8 cellular contexts compared by ENCODE assay signal in the genomic region with DNA sequence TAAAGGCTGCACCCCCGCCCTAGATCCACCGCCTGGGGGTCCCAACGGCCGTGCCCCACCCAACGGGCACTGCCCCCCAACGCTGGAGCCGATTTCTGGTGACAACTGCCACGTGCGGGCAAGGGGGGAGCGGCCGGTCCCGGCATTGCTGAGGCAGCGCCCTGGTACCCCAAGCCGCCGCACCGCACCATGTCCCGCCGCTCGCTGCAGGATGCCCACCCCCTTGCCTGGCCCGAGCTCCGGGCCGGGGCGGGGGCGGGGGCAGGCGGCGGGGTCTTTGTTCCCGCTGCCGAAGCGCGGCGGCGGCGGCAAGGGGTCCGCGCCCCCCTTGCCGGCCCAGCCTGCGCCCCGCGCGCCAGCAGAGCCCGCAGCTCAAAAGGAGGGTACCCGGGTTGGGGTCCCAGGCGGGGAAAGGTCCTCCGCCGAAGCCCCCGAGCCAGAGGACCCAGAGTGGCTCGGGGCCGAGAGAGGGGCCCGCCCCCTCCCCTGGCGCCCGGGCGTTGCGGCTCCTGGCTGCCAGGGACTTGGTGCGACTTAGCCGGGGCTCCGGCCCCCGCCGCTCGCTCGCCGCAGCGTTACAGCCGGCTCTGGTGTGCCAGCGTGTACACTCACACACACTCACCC. TPM values are rescaled to one million over a fixed set of nuclear protein-coding genes. Genes with fewer than 3 reads are reported as not detected.
DNase-seq lines count a peak whose midpoint lies in the region; FAIRE-seq and TF ChIP-seq lines count a peak whose summit lies in the region.

No MANE protein-coding gene starts in this region.

- H3K27ac ChIP-seq in OCI-LY7 (ENCODE audit: low read depth, low read length, poor library complexity, severe bottlenecking): no peak overlapping the region

- no peaks in the 10 kb centered on the region for H4K20me1 ChIP-seq in OCI-LY7 (ENCODE audit: insufficient read depth, low read length)

- no peak overlapping the region for H3K27ac Mint-ChIP-seq in T-helper 1 cell treated with Interleukin-12 subunit alpha and Interleukin-12 subunit beta and Interleukin-4 antibody, amounts not matched to agents 30 μg/mL and 1 μg/mL, for 36 hours

- H3K9me3 ChIP-seq in OCI-LY7 (ENCODE audit: low read length): no peaks in the 10 kb centered on the region
- H3K9me3 ChIP-seq in endocrine pancreas (ENCODE audit: control insufficient read depth, low read length): no peaks in the 10 kb centered on the region
- no peaks in the 10 kb centered on the region for H3K9me3 ChIP-seq in neuron (ENCODE audit: low read length)

- no TSS peak for BruUV-seq in OCI-LY7 (replicated peaks; lab: Mats Ljungman, UMichigan)

- no peaks in the 10 kb centered on the region for H3K36me3 ChIP-seq in OCI-LY7 (ENCODE audit: insufficient read depth, low read length)
- no peaks in the 10 kb centered on the region for H3K36me3 ChIP-seq in endocrine pancreas (ENCODE audit: control insufficient read depth, insufficient read depth, low read length)
- no peaks in the 10 kb centered on the region for H3K36me3 ChIP-seq in neuron (ENCODE audit: insufficient read depth, low read length)

- H3K4me3 ChIP-seq in OCI-LY7 (ENCODE audit: low read depth, low read length, poor library complexity, severe bottlenecking) (peak overlapping the region; percentile 66), endocrine pancreas (ENCODE audit: control insufficient read depth, insufficient read depth, low read length) (no peak overlapping the region), neuron (ENCODE audit: low read length) (peak overlapping the region; percentile 81)

- H3K9me2 ChIP-seq in OCI-LY7 (ENCODE audit: insufficient read depth, low read length): no peaks in the 10 kb centered on the region

- TF ChIP-seq CTCF in OCI-LY7 (conservative IDR thresholded peaks at IDR 0.05; ENCODE audit: low read length): no peak

- no peaks in the 10 kb centered on the region for H3K79me2 ChIP-seq in OCI-LY7 (ENCODE audit: insufficient read depth, low read depth, low read length)

- peak overlapping the region; percentile 10 for H3K9ac ChIP-seq in endocrine pancreas (ENCODE audit: control insufficient read depth, insufficient read depth, low read length)

- intact Hi-C loops in OCI-LY7 (cut with micrococcal nuclease; ENCODE audit: unreplicated experiment): loop anchor here (1.0 kb wide), 1 partner anchor 30 kb away; no protein-coding TSS in a partner anchor

- peak overlapping the region; percentile 88 for H3K4me2 ChIP-seq in OCI-LY7 (ENCODE audit: low read length)

- no peak overlapping the region for H2AFZ ChIP-seq in OCI-LY7 (ENCODE audit: low read length)
- H2AFZ ChIP-seq in neuron (ENCODE audit: low read depth, low read length): peak overlapping the region; percentile 97

- no peak for DNase-seq in T-helper 1 cell
- no peak for DNase-seq in OCI-LY7 (ENCODE audit: low spot score)
- no peak for DNase-seq in GM12891 (ENCODE audit: insufficient read length, low spot score)
- DNase-seq in NCI-H1092 treated with DMSO at 0.1 percent for 48 hours (lab: John Stamatoyannopoulos, UW): no peak
- no peak for DNase-seq in hippocampal formation (lab: John Stamatoyannopoulos, UW)

- H3K27me3 Mint-ChIP-seq in T-helper 1 cell treated with Interleukin-12 subunit alpha and Interleukin-12 subunit beta and Interleukin-4 antibody, amounts not matched to agents 30 μg/mL and 1 μg/mL, for 36 hours (ENCODE audit: low read depth): no peaks in the 10 kb centered on the region

- POLR2A ChIA-PET in OCI-LY7 (lab: Charles Lee): interaction anchor here (0.5 kb wide), 1 partner anchor 50 kb away, joined by 3 read pairs; no protein-coding TSS in a partner anchor

- no peak for FAIRE-seq in GM12891 (lab: Jason Lieb, UNC)

- peaks cover 3% of the 10 kb centered on the region for H3K36me3 Mint-ChIP-seq in T-helper 1 cell treated with Interleukin-12 subunit alpha and Interleukin-12 subunit beta and Interleukin-4 antibody, amounts not matched to agents 30 μg/mL and 1 μg/mL, for 36 hours (ENCODE audit: low read depth)

- TF ChIP-seq POLR2A in GM12891 (IDR thresholded peaks at IDR 0.05; ENCODE audit: low read depth, low read length): no peak

- H3K4me1 Mint-ChIP-seq in T-helper 1 cell treated with Interleukin-12 subunit alpha and Interleukin-12 subunit beta and Interleukin-4 antibody, amounts not matched to agents 30 μg/mL and 1 μg/mL, for 36 hours (ENCODE audit: low read depth): peaks cover 49% of the 10 kb centered on the region

- CTCF ChIA-PET in OCI-LY7 (lab: Charles Lee; ENCODE audit: unreplicated experiment): interaction anchor here (1.5 kb wide), 1 partner anchor 48 kb away, joined by 3 read pairs; no protein-coding TSS in a partner anchor

- no peaks in the 10 kb centered on the region for H3K27me3 ChIP-seq in endocrine pancreas (ENCODE audit: control insufficient read depth, insufficient read depth, low read length)
- H3K27me3 ChIP-seq in neuron (ENCODE audit: insufficient read depth, low read length): peaks cover 12% of the 10 kb centered on the region

- no peaks in the 10 kb centered on the region for H3K9me3 Mint-ChIP-seq in T-helper 1 cell treated with Interleukin-12 subunit alpha and Interleukin-12 subunit beta and Interleukin-4 antibody, amounts not matched to agents 30 μg/mL and 1 μg/mL, for 36 hours

- H3K4me1 ChIP-seq in OCI-LY7 (ENCODE audit: insufficient read depth, low read length, poor library complexity, severe bottlenecking) (peaks cover 39% of the 10 kb centered on the region), endocrine pancreas (ENCODE audit: control insufficient read depth, insufficient read depth, low read length) (no peaks in the 10 kb centered on the region), neuron (ENCODE audit: insufficient read depth, low read length) (peaks cover 16% of the 10 kb centered on the region)

- H3K4me3 Mint-ChIP-seq in T-helper 1 cell treated with Interleukin-12 subunit alpha and Interleukin-12 subunit beta and Interleukin-4 antibody, amounts not matched to agents 30 μg/mL and 1 μg/mL, for 36 hours: peak overlapping the region; percentile 83

TF ChIP-seq in GM12891, 5 proteins besides CTCF, POLR2A, EP300 and RAD21:
- TF ChIP-seq POLR2AphosphoS5 (IDR thresholded peaks at IDR 0.05; ENCODE audit: low read depth, low read length): no peak

RNA-seq across cellular contexts. Expression of gene SEMA7A, which starts 0.7 kb away (rescaled TPM):
- 0.06 and 0.08 TPM in 2 replicates for total RNA-seq in OCI-LY7 (2014; rRNA removed; shearing (Covaris generic))
- total RNA-seq in OCI-LY7 (2022): 0.46 and 1.0 TPM in 2 replicates
- 51.0 TPM for polyA plus RNA-seq in GM12891 (2012; ENCODE audit: low read depth, missing spikeins)

RNA-seq across cellular contexts. Expression of gene UBL7, which starts 27.9 kb away (rescaled TPM):
- total RNA-seq in OCI-LY7 (2014; rRNA removed; shearing (Covaris generic)): 29.5 and 32.6 TPM in 2 replicates
- 41.3 and 44.1 TPM in 2 replicates for total RNA-seq in OCI-LY7 (2022)
- 105 TPM for polyA plus RNA-seq in GM12891 (2012; ENCODE audit: low read depth, missing spikeins)
